In the genomic region with DNA sequence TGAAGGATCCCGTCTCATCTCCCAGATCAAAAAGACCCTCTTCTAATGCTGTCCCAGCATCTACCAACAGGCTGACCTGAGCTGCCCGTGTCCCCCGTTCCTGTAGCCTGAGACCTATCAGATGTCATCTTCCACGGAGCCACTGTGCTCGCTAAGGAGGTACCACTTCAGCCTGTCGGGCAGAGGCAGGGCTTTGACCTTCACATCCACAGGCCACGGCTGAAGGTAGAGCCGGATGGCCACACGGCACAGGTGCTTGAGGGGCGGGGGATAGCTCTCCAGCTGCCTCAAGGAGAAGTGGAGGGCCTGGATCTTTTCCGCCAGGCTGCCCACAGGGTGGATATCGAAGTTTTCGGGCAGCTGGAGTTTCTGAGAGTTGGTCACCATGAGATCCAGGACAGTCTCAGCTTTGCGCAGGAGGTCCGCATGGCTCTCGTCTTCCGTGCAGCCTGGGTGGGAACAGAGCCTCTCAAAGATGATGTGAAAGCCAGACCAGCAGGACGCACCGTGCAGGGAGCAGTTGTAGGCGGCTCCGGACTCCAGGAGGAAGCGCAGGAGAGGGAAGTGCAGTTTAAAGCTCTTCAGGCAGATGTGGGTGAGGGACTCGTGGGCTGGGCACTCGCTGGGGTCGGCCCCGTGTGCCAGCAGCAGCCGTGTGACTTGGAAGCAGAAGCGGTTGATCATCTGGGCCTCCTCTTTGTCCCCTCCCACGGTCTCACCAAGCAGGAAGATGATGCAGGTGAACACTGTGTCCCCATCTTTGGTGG, we compare ENCODE assay signal across 1 cellular context.
A peak's percentile ranks its signal among the peaks of the same experiment; 100 is the strongest.
TF ChIP-seq lines count a peak whose summit lies in the region.

No MANE protein-coding gene starts in this region.

TF ChIP-seq in HEK293, 187 proteins besides CTCF, POLR2A, EP300 and RAD21 (continued from another document):
- TF ChIP-seq ZNF600 (tag by site-specific recombination; IDR thresholded peaks at IDR 0.05) (peak; percentile 99), ZNF354C (tag by site-specific recombination; IDR thresholded peaks at IDR 0.05; ENCODE audit: borderline replicate concordance, low read depth) (no peak)
- TF ChIP-seq, protein P1, sequence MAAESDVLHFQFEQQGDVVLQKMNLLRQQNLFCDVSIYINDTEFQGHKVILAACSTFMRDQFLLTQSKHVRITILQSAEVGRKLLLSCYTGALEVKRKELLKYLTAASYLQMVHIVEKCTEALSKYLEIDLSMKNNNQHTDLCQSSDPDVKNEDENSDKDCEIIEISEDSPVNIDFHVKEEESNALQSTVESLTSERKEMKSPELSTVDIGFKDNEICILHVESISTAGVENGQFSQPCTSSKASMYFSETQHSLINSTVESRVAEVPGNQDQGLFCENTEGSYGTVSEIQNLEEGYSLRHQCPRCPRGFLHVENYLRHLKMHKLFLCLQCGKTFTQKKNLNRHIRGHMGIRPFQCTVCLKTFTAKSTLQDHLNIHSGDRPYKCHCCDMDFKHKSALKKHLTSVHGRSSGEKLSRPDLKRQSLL (tag by site-specific recombination; IDR thresholded peaks at IDR 0.05): 0 out of 2 replicates have a peak, but pooled peaks have one; percentile 3
TF ChIP-seq in HEK293: peak in this region for 4.
